8 cellular contexts compared by ENCODE assay signal in genomic region chr19:14113762-14114414, GRCh38. TPM values are rescaled to one million over a fixed set of nuclear protein-coding genes. Genes with fewer than 3 reads are reported as not detected.
DNase-seq lines count a peak whose midpoint lies in the region; ATAC-seq and TF ChIP-seq lines count a peak whose summit lies in the region.

No MANE protein-coding gene starts in this region.

- intact Hi-C loops in Right ventricle myocardium inferior (cut with DNase I): loop anchor here (2.0 kb wide), 1 partner anchor 23 kb away; the partner anchor contains the start of gene SAMD1

- DNase-seq in cardiac muscle cell (ENCODE audit: low read depth in 1 of 2, low spot score in 1 of 2): no peak
- DNase-seq in Right ventricle myocardium inferior (ENCODE audit: missing footprints): no peak
- peak; percentile 69 for DNase-seq in activated CD8-positive, alpha-beta memory T cell treated with anti-CD3 and anti-CD28 coated beads, Interleukin-2, amount 10 ng/mL, durations not matched to agents 7 days and 5 days
- no peak for DNase-seq in fibroblast of the aortic adventitia (ENCODE audit: low read depth)
- DNase-seq in stimulated activated CD4-positive, alpha-beta T cell treated with anti-CD3 and anti-CD28 coated beads, Interleukin-2, amount 100 ng/mL, for 4 hours (ENCODE audit: low read depth): peak; percentile 21
- DNase-seq in foreskin melanocyte: no peak

- peak overlapping the region; percentile 62 for H3K27ac ChIP-seq in cardiac muscle cell

- H3K4me1 ChIP-seq in cardiac muscle cell (ENCODE audit: low read depth): peaks cover 36% of the 10 kb centered on the region

- no peaks in the 10 kb centered on the region for H3K36me3 ChIP-seq in cardiac muscle cell

- no peak overlapping the region for H3K4me3 Mint-ChIP-seq in activated CD8-positive, alpha-beta memory T cell treated with anti-CD3 and anti-CD28 coated beads, Interleukin-2, amount 10 ng/mL, durations not matched to agents 7 days and 5 days

- no peaks in the 10 kb centered on the region for H3K27me3 Mint-ChIP-seq in activated CD8-positive, alpha-beta memory T cell treated with anti-CD3 and anti-CD28 coated beads, Interleukin-2, amount 10 ng/mL, durations not matched to agents 7 days and 5 days

- ATAC-seq in Right ventricle myocardium inferior (no peak), GM21390 (IDR thresholded peaks at IDR 0.05; ENCODE audit: unreplicated experiment) (no peak), GM18870 (IDR thresholded peaks at IDR 0.05; ENCODE audit: unreplicated experiment) (no peak)
- no peak for ATAC-seq in activated CD8-positive, alpha-beta memory T cell treated with anti-CD3 and anti-CD28 coated beads, Interleukin-2, amount 10 ng/mL, durations not matched to agents 7 days and 5 days

- peak; percentile 35 for TF ChIP-seq CTCF in cardiac muscle cell (IDR thresholded peaks at IDR 0.05; ENCODE audit: low read depth, low read length)
- TF ChIP-seq CTCF in fibroblast of the aortic adventitia (IDR thresholded peaks at IDR 0.05; ENCODE audit: insufficient read depth, low read length): peak; percentile 21

- H3K27me3 ChIP-seq in cardiac muscle cell: no peaks in the 10 kb centered on the region

- H3K9me3 ChIP-seq in cardiac muscle cell (ENCODE audit: low read depth): no peaks in the 10 kb centered on the region

- no peak overlapping the region for H3K27ac Mint-ChIP-seq in activated CD8-positive, alpha-beta memory T cell treated with anti-CD3 and anti-CD28 coated beads, Interleukin-2, amount 10 ng/mL, durations not matched to agents 7 days and 5 days

- H3K4me3 ChIP-seq in cardiac muscle cell (no peak overlapping the region), fibroblast of the aortic adventitia (ENCODE audit: low read depth, low read length) (no peak overlapping the region)

- H3K36me3 Mint-ChIP-seq in activated CD8-positive, alpha-beta memory T cell treated with anti-CD3 and anti-CD28 coated beads, Interleukin-2, amount 10 ng/mL, durations not matched to agents 7 days and 5 days: no peaks in the 10 kb centered on the region

- H3K9me3 Mint-ChIP-seq in activated CD8-positive, alpha-beta memory T cell treated with anti-CD3 and anti-CD28 coated beads, Interleukin-2, amount 10 ng/mL, durations not matched to agents 7 days and 5 days (ENCODE audit: low read depth): no peaks in the 10 kb centered on the region

- CTCF ChIA-PET in activated CD8-positive, alpha-beta memory T cell treated with anti-CD3 and anti-CD28 coated beads, Interleukin-2, amount 10 ng/mL, durations not matched to agents 7 days and 5 days (lab: Charles Lee): interaction anchor here (0.8 to 6.3 kb wide), 20 partner anchors 9 to 247 kb away, joined by 3 to 59 read pairs (median 5); partner anchors contain the start of genes ASF1B and IL27RA

- peaks cover 44% of the 10 kb centered on the region for H3K4me1 Mint-ChIP-seq in activated CD8-positive, alpha-beta memory T cell treated with anti-CD3 and anti-CD28 coated beads, Interleukin-2, amount 10 ng/mL, durations not matched to agents 7 days and 5 days

RNA-seq across cellular contexts. Expression of gene PRKACA, which starts 3.7 kb away (rescaled TPM):
- total RNA-seq in cardiac muscle cell (95.2 and 126 TPM in 2 replicates), Right ventricle myocardium inferior (494 TPM), fibroblast of the aortic adventitia (ENCODE audit: low replicate concordance) (13.8 and 44.0 TPM in 2 replicates)
- polyA plus RNA-seq in cardiac muscle cell: 30.6 and 33.5 TPM in 2 replicates
- 10 to 100 TPM; 42.3 to 65.4 TPM for total RNA-seq in activated CD8-positive, alpha-beta memory T cell treated with anti-CD3 and anti-CD28 coated beads, Interleukin-2, amount 10 ng/mL, durations not matched to agents 7 days and 5 days

RNA-seq across cellular contexts. Expression of gene ASF1B, which starts 22.5 kb away (rescaled TPM):
- total RNA-seq in cardiac muscle cell (19.1 and 21.8 TPM in 2 replicates), Right ventricle myocardium inferior (2.0 TPM), fibroblast of the aortic adventitia (ENCODE audit: low replicate concordance) (1.7 and 32.3 TPM in 2 replicates)
- polyA plus RNA-seq in cardiac muscle cell: 27.5 and 30.7 TPM in 2 replicates
- total RNA-seq in activated CD8-positive, alpha-beta memory T cell treated with anti-CD3 and anti-CD28 coated beads, Interleukin-2, amount 10 ng/mL, durations not matched to agents 7 days and 5 days: 100 to 1,000 TPM; 117 to 124 TPM

RNA-seq across cellular contexts. Expression of gene SAMD1, which starts 23.3 kb away (rescaled TPM):
- total RNA-seq in cardiac muscle cell: 112 and 158 TPM in 2 replicates
- 130 and 136 TPM in 2 replicates for polyA plus RNA-seq in cardiac muscle cell
- total RNA-seq in Right ventricle myocardium inferior: 60.2 TPM
- total RNA-seq in activated CD8-positive, alpha-beta memory T cell treated with anti-CD3 and anti-CD28 coated beads, Interleukin-2, amount 10 ng/mL, durations not matched to agents 7 days and 5 days: 10 to 100 TPM; 60.4 to 81.9 TPM
- 18.5 and 40.4 TPM in 2 replicates for total RNA-seq in fibroblast of the aortic adventitia (ENCODE audit: low replicate concordance)

RNA-seq across cellular contexts. Expression of gene C19orf67, which starts 28.3 kb away (rescaled TPM):
- total RNA-seq in cardiac muscle cell (3.6 and 14.2 TPM in 2 replicates), Right ventricle myocardium inferior (not detected), fibroblast of the aortic adventitia (ENCODE audit: low replicate concordance) (0.27 TPM in 1 of 2 replicates, not detected in the other)
- 4.1 and 7.5 TPM in 2 replicates for polyA plus RNA-seq in cardiac muscle cell
- total RNA-seq in activated CD8-positive, alpha-beta memory T cell treated with anti-CD3 and anti-CD28 coated beads, Interleukin-2, amount 10 ng/mL, durations not matched to agents 7 days and 5 days: not detected

RNA-seq across cellular contexts. Expression of gene MISP3, which starts 41.3 kb away (rescaled TPM):
- total RNA-seq in cardiac muscle cell (16.0 and 19.4 TPM in 2 replicates), Right ventricle myocardium inferior (7.3 TPM), fibroblast of the aortic adventitia (ENCODE audit: low replicate concordance) (0.72 TPM in 1 of 2 replicates, not detected in the other)
- 23.2 and 25.6 TPM in 2 replicates for polyA plus RNA-seq in cardiac muscle cell
- total RNA-seq in activated CD8-positive, alpha-beta memory T cell treated with anti-CD3 and anti-CD28 coated beads, Interleukin-2, amount 10 ng/mL, durations not matched to agents 7 days and 5 days: 1 to 10 TPM; 1.4 to 2.4 TPM

Comparison
In these comparisons a context has a peak if more than half of its experiments do, and no peak if none do; other contexts are left out.
1. DNase-seq: peak in activated CD8-positive, alpha-beta memory T cell treated with anti-CD3 and anti-CD28 coated beads, Interleukin-2, amount 10 ng/mL, durations not matched to agents 7 days and 5 days (single experiment) and stimulated activated CD4-positive, alpha-beta T cell treated with anti-CD3 and anti-CD28 coated beads, Interleukin-2, amount 100 ng/mL, for 4 hours (single experiment); none in cardiac muscle cell (0 of 2), Right ventricle myocardium inferior (single experiment), fibroblast of the aortic adventitia (single experiment) and foreskin melanocyte (single experiment).